In genomic region chr18:49548266-49548665, GRCh38 we compare ENCODE assay signal across 17 cellular contexts. TPM values are rescaled to one million over a fixed set of nuclear protein-coding genes. Genes with fewer than 3 reads are reported as not detected.
DNase-seq lines count a peak whose midpoint lies in the region; ATAC-seq and TF ChIP-seq lines count a peak whose summit lies in the region.
"Had no signal": no experiment of that assay in that cellular context is flagged by ENCODE, and none has a peak within 500 bp of the region (broad histone marks: within the 10 kb centered on the region; RNA-seq: fewer than 3 reads in every experiment).

No MANE protein-coding gene starts in this region.

- intact Hi-C loops in IMR-90 (cut with micrococcal nuclease): no loop called here
- intact Hi-C loops in sigmoid colon (cut with DNase I): no loop called here

- H3K36me3 Mint-ChIP-seq in CD8-positive, alpha-beta memory T cell: no peaks in the 10 kb centered on the region
- H3K36me3 Mint-ChIP-seq: natural killer cell treated with Interleukin-12 subunit alpha and Interleukin-12 subunit beta and Interleukin-15 and Interleukin-18, amount 100 ng/mL, for 72 hours had no signal

- H3K4me3 ChIP-seq in IMR-90 (ENCODE audit: insufficient read depth, low read depth, low read length): no peak overlapping the region
- no peak overlapping the region for H3K4me3 ChIP-seq in astrocyte of the spinal cord (ENCODE audit: low read depth, low read length)
- no peak overlapping the region for H3K4me3 ChIP-seq in CD8-positive, alpha-beta memory T cell (ENCODE audit: low read length)
- no peak overlapping the region for H3K4me3 ChIP-seq in sigmoid colon
- H3K4me3 ChIP-seq: left ventricle myocardium inferior, stomach had no signal

- H3K4me2 ChIP-seq in IMR-90 (ENCODE audit: low read depth, low read length): no peak overlapping the region

- peak; percentile 36 for DNase-seq in Caki2 (ENCODE audit: low read depth)
- DNase-seq in IMR-90: peak; percentile 62
- peak; percentile 86 for DNase-seq in astrocyte of the spinal cord (ENCODE audit: low read depth, low spot score)
- peak; percentile 6 for DNase-seq in left kidney (ENCODE audit: low read depth, low spot score)
- no peak for DNase-seq in CD8-positive, alpha-beta memory T cell
- DNase-seq in RPMI8226: no peak
- no peak for DNase-seq in sigmoid colon
- DNase-seq: activated CD4-positive, alpha-beta T cell treated with anti-CD3 and anti-CD28 coated beads for 48 hours; C1 segment of cervical spinal cord; effector CD4-positive, alpha-beta T cell; KG1; left ventricle myocardium inferior; stomach had no signal

- H2BK5ac ChIP-seq in IMR-90 (ENCODE audit: low read depth, low read length, poor library complexity, severe bottlenecking): no peak overlapping the region

- peaks cover 12 to 36% of the 10 kb centered on the region in 2 donors for H3K27me3 Mint-ChIP-seq in CD8-positive, alpha-beta memory T cell

- peaks cover 0 to 3% (median 0%) of the 10 kb centered on the region in 5 donors for H3K9me3 Mint-ChIP-seq in CD8-positive, alpha-beta memory T cell
- H3K9me3 Mint-ChIP-seq: natural killer cell treated with Interleukin-12 subunit alpha and Interleukin-12 subunit beta and Interleukin-15 and Interleukin-18, amount 100 ng/mL, for 72 hours had no signal

- in situ Hi-C loops in Caki2 (cut with HindIII; ENCODE audit: low pct_unique_long_range_greater_than_20kb, low sequenced_read_pairs): no loop called here
- in situ Hi-C loops in IMR-90 (cut with MboI; ENCODE audit: low sequenced_read_pairs): no loop called here
- in situ Hi-C loops in astrocyte of the spinal cord (cut with HindIII; ENCODE audit: low sequenced_read_pairs): no loop called here

- no peak overlapping the region for H3K18ac ChIP-seq in IMR-90 (ENCODE audit: low read depth, low read length)

- H3K4ac ChIP-seq in IMR-90 (ENCODE audit: low read depth, low read length): peak overlapping the region; percentile 36; the same call in 1 of the 2 replicates

- TF ChIP-seq RAD21 in IMR-90 (IDR thresholded peaks at IDR 0.05; ENCODE audit: low read length): no peak

- no peaks in the 10 kb centered on the region for H4K20me1 ChIP-seq in IMR-90 (ENCODE audit: insufficient read depth, low read length)

- peaks cover 8% of the 10 kb centered on the region for H3K27me3 ChIP-seq in IMR-90 (ENCODE audit: control insufficient read depth, insufficient read depth, low read length)
- H3K27me3 ChIP-seq in CD8-positive, alpha-beta memory T cell (ENCODE audit: insufficient read depth, low read length, poor library complexity, severe bottlenecking): no peaks in the 10 kb centered on the region
- H3K27me3 ChIP-seq in sigmoid colon: no peaks in the 10 kb centered on the region

- no peak overlapping the region for H3K56ac ChIP-seq in IMR-90 (ENCODE audit: extremely low read depth, insufficient read depth, low read length)

- no peak overlapping the region for H4K8ac ChIP-seq in IMR-90 (ENCODE audit: low read depth in 2 of 2, low read length in 2 of 2)

- H3K9ac ChIP-seq in IMR-90 (ENCODE audit: low read depth, low read length): no peak overlapping the region

- no peaks in the 10 kb centered on the region for H3K79me1 ChIP-seq in IMR-90 (ENCODE audit: low read depth in 1 of 2, low read length in 2 of 2)

- H3K4me3 Mint-ChIP-seq in CD8-positive, alpha-beta memory T cell: no peak overlapping the region
- H3K4me3 Mint-ChIP-seq: natural killer cell treated with Interleukin-12 subunit alpha and Interleukin-12 subunit beta and Interleukin-15 and Interleukin-18, amount 100 ng/mL, for 72 hours had no signal

- no peaks in the 10 kb centered on the region for H3K4me1 Mint-ChIP-seq in CD8-positive, alpha-beta memory T cell

- no peak overlapping the region for H4K91ac ChIP-seq in IMR-90 (ENCODE audit: insufficient read depth, low read depth, low read length)

- no peak overlapping the region for H3K14ac ChIP-seq in IMR-90 (replicated peaks; ENCODE audit: low read depth, low read length)

- TF ChIP-seq POLR2A in IMR-90 (IDR thresholded peaks at IDR 0.05; ENCODE audit: low read depth, low read length) (no peak), sigmoid colon (IDR thresholded peaks at IDR 0.05) (no peak)

- H3K9me3 ChIP-seq in IMR-90 (ENCODE audit: control insufficient read depth, insufficient read depth, low read length): no peaks in the 10 kb centered on the region
- H3K9me3 ChIP-seq in CD8-positive, alpha-beta memory T cell (ENCODE audit: low read length): no peaks in the 10 kb centered on the region
- no peaks in the 10 kb centered on the region for H3K9me3 ChIP-seq in sigmoid colon
- H3K9me3 ChIP-seq: left ventricle myocardium inferior had no signal

- no peak overlapping the region for H4K5ac ChIP-seq in IMR-90 (ENCODE audit: low read depth, low read length)

- H3K23ac ChIP-seq in IMR-90 (ENCODE audit: low read depth, low read length): no peak overlapping the region

- no peak overlapping the region for H3K27ac Mint-ChIP-seq in CD8-positive, alpha-beta memory T cell
- H3K27ac Mint-ChIP-seq: natural killer cell treated with Interleukin-12 subunit alpha and Interleukin-12 subunit beta and Interleukin-15 and Interleukin-18, amount 100 ng/mL, for 72 hours had no signal

- H2AK9ac ChIP-seq in IMR-90 (replicated peaks; ENCODE audit: low read depth, low read length, poor library complexity): no peak overlapping the region

- ATAC-seq in IMR-90 (ENCODE audit: low read depth) (peak; percentile 88), HG02973 (IDR thresholded peaks at IDR 0.05; ENCODE audit: unreplicated experiment) (no peak)
- ATAC-seq: natural killer cell treated with Interleukin-12 subunit alpha and Interleukin-12 subunit beta and Interleukin-15 and Interleukin-18, amount 100 ng/mL, for 72 hours had no signal

- TF ChIP-seq CTCF in IMR-90 (conservative IDR thresholded peaks at IDR 0.05; ENCODE audit: low read depth, low read length) (no peak), astrocyte of the spinal cord (IDR thresholded peaks at IDR 0.05; ENCODE audit: low read depth, low read length) (no peak), sigmoid colon (IDR thresholded peaks at IDR 0.05) (no peak)

- no peak for TF ChIP-seq EP300 in sigmoid colon (IDR thresholded peaks at IDR 0.05)

- POLR2A ChIA-PET in IMR-90 (lab: Charles Lee; ENCODE audit: unreplicated experiment): no interaction called here
- POLR2A ChIA-PET in CD8-positive, alpha-beta memory T cell (lab: Charles Lee): no interaction called here

- no peak overlapping the region for H2BK15ac ChIP-seq in IMR-90 (ENCODE audit: low read depth, low read length)

- no peak overlapping the region for H2AK5ac ChIP-seq in IMR-90 (ENCODE audit: low read depth, low read length)

- H2AFZ ChIP-seq in IMR-90 (replicated peaks; ENCODE audit: low read length, poor library complexity): no peak overlapping the region

- H2BK20ac ChIP-seq in IMR-90 (ENCODE audit: low read depth, low read length): no peak overlapping the region

- dilution Hi-C loops in IMR-90 (cut with HindIII; ENCODE audit: low sequenced_read_pairs, unreplicated experiment): no loop called here

- H3K36me3 ChIP-seq in IMR-90 (ENCODE audit: control insufficient read depth, insufficient read depth, low read length) (no peaks in the 10 kb centered on the region), sigmoid colon (no peaks in the 10 kb centered on the region)
- no peaks in the 10 kb centered on the region for H3K36me3 ChIP-seq in CD8-positive, alpha-beta memory T cell (ENCODE audit: insufficient read depth, low read length)
- H3K36me3 ChIP-seq: left ventricle myocardium inferior, stomach had no signal

- H3K4me1 ChIP-seq in IMR-90 (ENCODE audit: control insufficient read depth, insufficient read depth, low read length): no peaks in the 10 kb centered on the region
- no peaks in the 10 kb centered on the region for H3K4me1 ChIP-seq in CD8-positive, alpha-beta memory T cell (ENCODE audit: insufficient read depth, low read length)
- peaks cover 0 to 8% (median 0%) of the 10 kb centered on the region in 4 donors for H3K4me1 ChIP-seq in sigmoid colon
- H3K4me1 ChIP-seq: left ventricle myocardium inferior, stomach had no signal

- H2BK120ac ChIP-seq in IMR-90 (ENCODE audit: low read depth, low read length): no peak overlapping the region

- CTCF ChIA-PET in IMR-90 (lab: Yijun Ruan, JAX): interaction anchor here (0.6 kb wide), 1 partner anchor 52 kb away, joined by 3 read pairs; no protein-coding TSS in a partner anchor
- CTCF ChIA-PET in CD8-positive, alpha-beta memory T cell (lab: Charles Lee): no interaction called here

- H3K27ac ChIP-seq in IMR-90 (ENCODE audit: insufficient read depth, low read length) (no peak overlapping the region), sigmoid colon (peak overlapping the region in 1 of 4 donors; percentile 10)
- H3K27ac ChIP-seq in CD8-positive, alpha-beta memory T cell (ENCODE audit: low read depth, low read length): no peak overlapping the region
- H3K27ac ChIP-seq: left ventricle myocardium inferior, stomach had no signal

- WGBS in IMR-90 (ENCODE audit: extremely low coverage in 2 of 2, insufficient read length in 1 of 2), 2 experiments: no CpG with 5 or more reads among the region's 1 CpG
- WGBS in sigmoid colon, 2 donors: 81 to 88% methylated on average over 1 of the region's 1 CpG

- no peaks in the 10 kb centered on the region for H3K9me1 ChIP-seq in IMR-90 (ENCODE audit: insufficient read depth, low read length)

- BruUV-seq in IMR-90 (replicated peaks; lab: Mats Ljungman, UMichigan): no TSS peak

TF ChIP-seq in IMR-90, 13 proteins besides CTCF, POLR2A, EP300 and RAD21 (continues in another document):
- no peak for TF ChIP-seq RCOR1 (IDR thresholded peaks at IDR 0.05; ENCODE audit: insufficient replicate concordance, low read length)
- no peak for TF ChIP-seq MAFK (IDR thresholded peaks at IDR 0.05; ENCODE audit: low read depth, low read length)
- TF ChIP-seq RFX5 (IDR thresholded peaks at IDR 0.05; ENCODE audit: low read depth, low read length): no peak

RNA-seq across cellular contexts. Expression of gene LIPG, which starts 13.6 kb away (rescaled TPM):
- 4.5 and 6.1 TPM in 2 replicates for total RNA-seq in Caki2 (2014; rRNA removed; shearing (Covaris generic); ENCODE audit: low replicate concordance)
- total RNA-seq in IMR-90 (2012; rRNA removed) (under 0.01 TPM in 1 of 2 replicates, not detected in the other), sigmoid colon (1 to 10 TPM in 2 of 4 donors, under 1 TPM in 2; under 0.01 to 4.4 (median 2.1) TPM)
- polyA plus RNA-seq in IMR-90 (2012; rRNA removed) (0.13 and 0.14 TPM in 2 replicates), sigmoid colon (10 to 100 TPM in 1 of 3 donors, 1 to 10 TPM in 2; 2.3 to 21.9 (median 2.4) TPM)
- 0.05 and 0.14 TPM in 2 replicates for polyA plus RNA-seq in IMR-90 (2012; cell fraction: cytosol; rRNA removed)
- polyA plus RNA-seq in IMR-90 (2012; cell fraction: nucleus; rRNA removed; ENCODE audit: low replicate concordance): 0.05 and 0.16 TPM in 2 replicates
- total RNA-seq in CD8-positive, alpha-beta memory T cell: not detected
- polyA plus RNA-seq in CD8-positive, alpha-beta memory T cell: not detected
- total RNA-seq: left ventricle myocardium inferior; OCI-LY7; T-helper 1 cell treated with Interleukin-12 subunit alpha and Interleukin-12 subunit beta and Interleukin-4 antibody, amounts not matched to agents 30 ng/mL and 1 ng/mL, for 36 hours had no signal

RNA-seq across cellular contexts. Expression of gene RPL17, which starts 56.0 kb away (rescaled TPM):
- total RNA-seq in Caki2 (2014; rRNA removed; shearing (Covaris generic); ENCODE audit: low replicate concordance): 1,255 and 1,356 TPM in 2 replicates
- total RNA-seq in IMR-90 (2012; rRNA removed): 3,967 and 4,184 TPM in 2 replicates
- polyA plus RNA-seq in IMR-90 (2012; rRNA removed): 3,672 and 3,759 TPM in 2 replicates
- polyA plus RNA-seq in IMR-90 (2012; cell fraction: cytosol; rRNA removed): 1,565 and 6,932 TPM in 2 replicates
- polyA plus RNA-seq in IMR-90 (2012; cell fraction: nucleus; rRNA removed; ENCODE audit: low replicate concordance): 267 and 2,017 TPM in 2 replicates
- 1,000 to 10,000 TPM; 2,009 to 2,032 TPM for total RNA-seq in CD8-positive, alpha-beta memory T cell
- polyA plus RNA-seq in CD8-positive, alpha-beta memory T cell: 1,866 TPM
- 1,000 to 10,000 TPM; 2,588 to 3,861 (median 3,027) TPM for total RNA-seq in sigmoid colon
- 1,000 to 10,000 TPM; 2,394 to 4,238 (median 2,434) TPM for polyA plus RNA-seq in sigmoid colon

Comparison
In these comparisons a context has a peak if more than half of its experiments do, and no peak if none do; other contexts are left out.
1. DNase-seq: peak in Caki2 (single experiment), IMR-90 (single experiment), astrocyte of the spinal cord (single experiment) and left kidney (single experiment); none in CD8-positive, alpha-beta memory T cell (0 of 5), RPMI8226 (single experiment) and sigmoid colon (single experiment).